8 cellular contexts compared by ENCODE assay signal in genomic region chr6:87391334-87391733, GRCh38. TPM values are rescaled to one million over a fixed set of nuclear protein-coding genes. Genes with fewer than 3 reads are reported as not detected.
DNase-seq lines count a peak whose midpoint lies in the region; ATAC-seq, FAIRE-seq and TF ChIP-seq lines count a peak whose summit lies in the region.

No MANE protein-coding gene starts in this region.

- H2BK12ac ChIP-seq in H1 (ENCODE audit: low read depth, low read length): no peak overlapping the region

- intact Hi-C loops in prostate gland (cut with DNase I): loop anchor here (10.0 kb wide), 1 partner anchor 543 kb away; no protein-coding TSS in a partner anchor

- TF ChIP-seq POLR2A in H1 (IDR thresholded peaks at IDR 0.05; ENCODE audit: control extremely low read depth in 1 of 2, low read depth in 2 of 2, low read length in 2 of 2) (no peak), prostate gland (IDR thresholded peaks at IDR 0.05) (no peak)

- no peak overlapping the region for H3K4ac ChIP-seq in H1 (replicated peaks; ENCODE audit: insufficient read length, low read depth, low read length)

- no peak for TF ChIP-seq EP300 in H1 (IDR thresholded peaks at IDR 0.05; ENCODE audit: borderline replicate concordance in 1 of 2, low read depth in 2 of 2, low read length in 2 of 2)

- H3K4me2 ChIP-seq in H1 (ENCODE audit: insufficient read depth in 1 of 2, low read depth in 2 of 2, low read length in 2 of 2): no peak overlapping the region

- no peaks in the 10 kb centered on the region for H3K36me3 ChIP-seq in H1 (ENCODE audit: control insufficient read depth in 2 of 4, insufficient read depth in 4 of 4, low read length in 3 of 4)
- H3K36me3 ChIP-seq in prostate gland: no peaks in the 10 kb centered on the region

- no peak overlapping the region for H2BK15ac ChIP-seq in H1 (ENCODE audit: low read length)

- H3K9me3 ChIP-seq in H1 (ENCODE audit: insufficient read depth in 2 of 2, low read depth in 1 of 2, low read length in 1 of 2) (no peaks in the 10 kb centered on the region), prostate gland (no peaks in the 10 kb centered on the region)

- no peaks in the 10 kb centered on the region for H3K79me2 ChIP-seq in H1 (ENCODE audit: control insufficient read depth in 1 of 2, insufficient read depth in 2 of 2, low read length in 2 of 2)

- H3K27ac ChIP-seq in H1 (ENCODE audit: low read depth, low read length) (no peak overlapping the region), prostate gland (no peak overlapping the region)

- no peaks in the 10 kb centered on the region for H3K4me1 ChIP-seq in H1 (replicated peaks in 1 of 4; ENCODE audit: control insufficient read depth in 3 of 4, insufficient read depth in 4 of 4, low read length in 3 of 4)
- no peaks in the 10 kb centered on the region for H3K4me1 ChIP-seq in prostate gland (replicated peaks)

- H3K23me2 ChIP-seq in H1 (ENCODE audit: low read depth, low read length): no peaks in the 10 kb centered on the region

- H3K14ac ChIP-seq in H1 (ENCODE audit: insufficient read length): no peak overlapping the region

- no peak overlapping the region for H4K5ac ChIP-seq in H1 (ENCODE audit: insufficient read length, low read depth, low read length)

- POLR2A ChIA-PET in H1 (lab: Charles Lee; ENCODE audit: partially characterized antibody): no interaction called here

- TF ChIP-seq CTCF in H1 (IDR thresholded peaks at IDR 0.05; ENCODE audit: control extremely low read depth in 1 of 3, insufficient read depth in 1 of 3, low read depth in 1 of 3, low read length in 3 of 3): peak; percentile 67 to 84 (median 82)
- TF ChIP-seq CTCF in prostate gland (IDR thresholded peaks at IDR 0.05): peak in 2 of 4 experiments; percentile 23 to 41

- no peak overlapping the region for H3K4me3 ChIP-seq in H1 (ENCODE audit: extremely low read depth in 1 of 4, insufficient read depth in 2 of 4, low read depth in 3 of 4, low read length in 4 of 4)
- no peak overlapping the region for H3K4me3 ChIP-seq in prostate gland

- 48% methylated on average over 3 of the region's 3 CpGs; no CpG with 5 or more reads in 1 of the 2 experiments for WGBS in H1 (ENCODE audit: extremely low coverage in 1 of 2, insufficient coverage in 1 of 2, insufficient read length in 1 of 2, insufficient replicate concordance in 2 of 2, low coverage in 1 of 2, low lambda C conversion rate in 2 of 2, missing lambda C conversion rate in 1 of 2), 2 experiments
- 60% methylated on average over 3 of the region's 3 CpGs for WGBS in prostate gland

- no peak overlapping the region for H2BK120ac ChIP-seq in H1 (replicated peaks; ENCODE audit: low read depth, low read length)

- no peak overlapping the region for H3K18ac ChIP-seq in H1 (ENCODE audit: extremely low read depth, low read length)

- H2AK5ac ChIP-seq in H1 (ENCODE audit: low read depth, low read length): no peak overlapping the region

- no peak overlapping the region for H2AFZ ChIP-seq in H1 (ENCODE audit: low read length)

- H3K27me3 ChIP-seq in H1 (replicated peaks in 1 of 4; ENCODE audit: control insufficient read depth in 3 of 4, extremely low read depth in 1 of 4, insufficient read depth in 3 of 4, low read length in 3 of 4) (no peaks in the 10 kb centered on the region), prostate gland (replicated peaks; ENCODE audit: insufficient read depth) (no peaks in the 10 kb centered on the region)

- peak; percentile 97 for FAIRE-seq in H1 (lab: Jason Lieb, UNC)

- CTCF ChIA-PET in H1 (lab: Charles Lee; ENCODE audit: partially characterized antibody): interaction anchor here (0.7 to 3.8 kb wide), 19 partner anchors 9 to 325 kb away, joined by 3 to 26 read pairs (median 6); partner anchors contain the start of gene SMIM8

- H2BK20ac ChIP-seq in H1 (ENCODE audit: low read length): no peak overlapping the region

- no peaks in the 10 kb centered on the region for H3K79me1 ChIP-seq in H1 (ENCODE audit: low read depth, low read length)

- H3K56ac ChIP-seq in H1 (replicated peaks; ENCODE audit: insufficient read length, low read depth, low read length): no peak overlapping the region

- DNase-seq in NCI-H82 (lab: John Stamatoyannopoulos, UW) (peak; percentile 43), NCI-H82 treated with DMSO at 0.1 percent for 48 hours (lab: John Stamatoyannopoulos, UW; ENCODE audit: unreplicated experiment) (no peak), NCI-H460 (ENCODE audit: extremely low read depth, low read depth) (peak; percentile 26), H1 (ENCODE audit: low read depth in 1 of 2, low spot score in 2 of 2) (peak in 1 of 2 experiments; percentile 38), prostate gland (ENCODE audit: low spot score) (peak; percentile 17), GF-D8 (lab: John Stamatoyannopoulos, UW) (no peak)

- no peak overlapping the region for H2BK5ac ChIP-seq in H1 (ENCODE audit: low read depth, low read length)

- no peak overlapping the region for H4K91ac ChIP-seq in H1 (replicated peaks; ENCODE audit: insufficient read length, low read length)

- no peak overlapping the region for H3K9ac ChIP-seq in H1 (replicated peaks in 1 of 4; ENCODE audit: extremely low read depth in 1 of 4, low read depth in 3 of 4, low read length in 3 of 4)

- ATAC-seq in HG02588 (IDR thresholded peaks at IDR 0.05; ENCODE audit: unreplicated experiment): peak; percentile 53
- ATAC-seq in HG03457 (IDR thresholded peaks at IDR 0.05; ENCODE audit: unreplicated experiment): no peak

- H4K20me1 ChIP-seq in H1 (replicated peaks in 1 of 2; ENCODE audit: control insufficient read depth in 1 of 2, insufficient read depth in 2 of 2, low read length in 2 of 2): no peaks in the 10 kb centered on the region

- H3K23ac ChIP-seq in H1 (ENCODE audit: insufficient read length): no peak overlapping the region

- H4K8ac ChIP-seq in H1 (ENCODE audit: extremely low read depth, insufficient read depth, low read length): no peak overlapping the region

- peak; percentile 92 to 94 for TF ChIP-seq RAD21 in H1 (IDR thresholded peaks at IDR 0.05 in 1 of 2, conservative IDR thresholded peaks at IDR 0.05 in 1 of 2; ENCODE audit: low read depth in 2 of 2, low read length in 2 of 2)

TF ChIP-seq in H1, 55 proteins besides CTCF, POLR2A, EP300 and RAD21:
- TF ChIP-seq HDAC6 (IDR thresholded peaks at IDR 0.05; ENCODE audit: low read depth, low read length): no peak

RNA-seq across cellular contexts. Expression of gene CFAP206, which starts 16.4 kb away (rescaled TPM):
- 0.26 and 0.40 TPM in 2 replicates for total RNA-seq in NCI-H460 (2014; rRNA removed; shearing (Covaris generic))
- not detected in 2 replicates for polyA plus RNA-seq in NCI-H460 (2014; cell fraction: nucleus; rRNA removed)
- not detected in 2 replicates for total RNA-seq in H1 (2021; fragmentation: NEBNext Ultra II Directional; extraction: Animal tissue kit (Norgen Biotek cat#: 25700))
- polyA plus RNA-seq in H1 (2011; rRNA removed): not detected in 2 replicates
- polyA plus RNA-seq in H1 (2011; cell fraction: cytosol; rRNA removed): 0.05 TPM
- not detected for polyA plus RNA-seq in H1 (2011; cell fraction: nucleus; rRNA removed)
- not detected in 4 replicates for polyA plus RNA-seq in H1 (2012, experiment 1 of 2)
- not detected for polyA plus RNA-seq in H1 (2012, experiment 2 of 2)
- polyA plus RNA-seq in H1 (2013, experiment 1 of 2): 0.04 TPM
- polyA plus RNA-seq in H1 (2013, experiment 2 of 2): 0.07 TPM
- not detected in 2 replicates for polyA minus RNA-seq in H1 (2011; rRNA and poly(A)+ RNA removed)
- polyA minus RNA-seq in H1 (2011; cell fraction: cytosol; rRNA and poly(A)+ RNA removed): not detected
- polyA minus RNA-seq in H1 (2011; cell fraction: nucleus; rRNA and poly(A)+ RNA removed): not detected
- 10 to 100 TPM in 1 of 2 donors, 1 to 10 TPM in 1; 8.7 to 10.5 TPM for total RNA-seq in prostate gland

RNA-seq across cellular contexts. Expression of gene C6orf163, which starts 46.7 kb away (rescaled TPM):
- total RNA-seq in NCI-H460 (2014; rRNA removed; shearing (Covaris generic)): 1.2 and 2.0 TPM in 2 replicates
- 1.8 and 3.0 TPM in 2 replicates for polyA plus RNA-seq in NCI-H460 (2014; cell fraction: nucleus; rRNA removed)
- total RNA-seq in H1 (2021; fragmentation: NEBNext Ultra II Directional; extraction: Animal tissue kit (Norgen Biotek cat#: 25700)): 0.90 and 1.5 TPM in 2 replicates
- polyA plus RNA-seq in H1 (2011; rRNA removed): 0.35 and 0.36 TPM in 2 replicates
- polyA plus RNA-seq in H1 (2011; cell fraction: cytosol; rRNA removed): 1.1 TPM
- 1.3 TPM for polyA plus RNA-seq in H1 (2011; cell fraction: nucleus; rRNA removed)
- 1.1 to 1.9 TPM (median 1.6 TPM) in 4 replicates for polyA plus RNA-seq in H1 (2012, experiment 1 of 2)
- not detected for polyA plus RNA-seq in H1 (2012, experiment 2 of 2)
- 1.3 TPM for polyA plus RNA-seq in H1 (2013, experiment 1 of 2)
- polyA plus RNA-seq in H1 (2013, experiment 2 of 2): 1.1 TPM
- 1.6 and 2.0 TPM in 2 replicates for polyA minus RNA-seq in H1 (2011; rRNA and poly(A)+ RNA removed)
- polyA minus RNA-seq in H1 (2011; cell fraction: cytosol; rRNA and poly(A)+ RNA removed): 1.4 TPM
- 7.8 TPM for polyA minus RNA-seq in H1 (2011; cell fraction: nucleus; rRNA and poly(A)+ RNA removed)
- total RNA-seq in prostate gland: 1 to 10 TPM; 4.7 to 7.4 TPM

Comparison
In these comparisons a context has a peak if more than half of its experiments do, and no peak if none do; other contexts are left out.
1. DNase-seq: peak in NCI-H82 (single experiment), NCI-H460 (single experiment) and prostate gland (single experiment); none in NCI-H82 treated with DMSO at 0.1 percent for 48 hours (single experiment) and GF-D8 (single experiment).